1 cellular context compared by ENCODE assay signal in genomic region chr2:226132632-226133215, GRCh38.
TF ChIP-seq lines count a peak whose summit lies in the region.

No MANE protein-coding gene starts in this region.

TF ChIP-seq in IMR-90, 13 proteins besides CTCF, POLR2A, EP300 and RAD21 (continued from another document):
- no peak for TF ChIP-seq ELK1 (IDR thresholded peaks at IDR 0.05; ENCODE audit: borderline replicate concordance, low read depth, low read length)
